ENCODE assay signal across 15 cellular contexts in genomic region chr11:117059611-117060010, GRCh38. TPM values are rescaled to one million over a fixed set of nuclear protein-coding genes. Genes with fewer than 3 reads are reported as not detected.
DNase-seq lines count a peak whose midpoint lies in the region; ATAC-seq and TF ChIP-seq lines count a peak whose summit lies in the region.
"Had no signal": no experiment of that assay in that cellular context is flagged by ENCODE, and none has a peak within 500 bp of the region (broad histone marks: within the 10 kb centered on the region; RNA-seq: fewer than 3 reads in every experiment).

No MANE protein-coding gene starts in this region.

- no peak overlapping the region for H3K4me3 Mint-ChIP-seq in natural killer cell treated with Interleukin-12 subunit alpha and Interleukin-12 subunit beta and Interleukin-15 and Interleukin-18, amount 100 ng/mL, for 72 hours
- H3K4me3 Mint-ChIP-seq in natural killer cell (no peak overlapping the region), endothelial cell (ENCODE audit: unreplicated experiment) (no peak overlapping the region)

- no peak overlapping the region for H3K9ac ChIP-seq in SK-N-MC (ENCODE audit: insufficient read length)
- H3K9ac ChIP-seq: GM23248 had no signal

- H3K36me3 Mint-ChIP-seq in natural killer cell treated with Interleukin-12 subunit alpha and Interleukin-12 subunit beta and Interleukin-15 and Interleukin-18, amount 100 ng/mL, for 72 hours, result no peaks in the 10 kb centered on the region
- no peaks in the 10 kb centered on the region for H3K36me3 Mint-ChIP-seq in natural killer cell
- H3K36me3 Mint-ChIP-seq in endothelial cell (ENCODE audit: low read depth, unreplicated experiment), result no peaks in the 10 kb centered on the region

- H3K27me3 Mint-ChIP-seq in natural killer cell treated with Interleukin-12 subunit alpha and Interleukin-12 subunit beta and Interleukin-15 and Interleukin-18, amount 100 ng/mL, for 72 hours, result no peaks in the 10 kb centered on the region
- H3K27me3 Mint-ChIP-seq in natural killer cell (ENCODE audit: low read depth in 2 of 2) (no peaks in the 10 kb centered on the region), endothelial cell (ENCODE audit: unreplicated experiment) (peaks cover 2% of the 10 kb centered on the region)

- ATAC-seq in natural killer cell treated with Interleukin-12 subunit alpha and Interleukin-12 subunit beta and Interleukin-15 and Interleukin-18, amount 100 ng/mL, for 72 hours, result no peak
- ATAC-seq in natural killer cell, result no peak
- no peak for ATAC-seq in GM19351 (IDR thresholded peaks at IDR 0.05; ENCODE audit: unreplicated experiment)

- H3K36me3 ChIP-seq in SK-N-MC (ENCODE audit: insufficient read depth, low read length), result no peaks in the 10 kb centered on the region

- H3K4me3 ChIP-seq in SK-N-MC, result no peak overlapping the region

- peaks cover 65% of the 10 kb centered on the region in 2 donors for H3K4me1 Mint-ChIP-seq in natural killer cell treated with Interleukin-12 subunit alpha and Interleukin-12 subunit beta and Interleukin-15 and Interleukin-18, amount 100 ng/mL, for 72 hours (ENCODE audit: low read depth in 2 of 2)
- H3K4me1 Mint-ChIP-seq in natural killer cell, result peaks cover 62 to 76% of the 10 kb centered on the region in 2 donors
- H3K4me1 Mint-ChIP-seq in endothelial cell (ENCODE audit: unreplicated experiment), result peaks cover 17% of the 10 kb centered on the region

- no peaks in the 10 kb centered on the region for H3K9me3 ChIP-seq in SK-N-MC (ENCODE audit: low read depth, low read length)
- H3K9me3 ChIP-seq: Caco-2 had no signal

- peak overlapping the region; percentile 82 to 96 for H3K27ac Mint-ChIP-seq in natural killer cell treated with Interleukin-12 subunit alpha and Interleukin-12 subunit beta and Interleukin-15 and Interleukin-18, amount 100 ng/mL, for 72 hours
- H3K27ac Mint-ChIP-seq in natural killer cell, result peak overlapping the region in 1 of 2 donors; percentile 4
- H3K27ac Mint-ChIP-seq in endothelial cell (ENCODE audit: unreplicated experiment), result peak overlapping the region; percentile 80

- H3K27ac ChIP-seq in SK-N-MC, result peak overlapping the region; percentile 32
- H3K27ac ChIP-seq: GM23248 had no signal

- intact Hi-C loops in natural killer cell (cut with micrococcal nuclease), result no loop called here

- TF ChIP-seq CTCF in natural killer cell (IDR thresholded peaks at IDR 0.05) (no peak), endothelial cell (IDR thresholded peaks at IDR 0.05; ENCODE audit: unreplicated experiment) (no peak)

- no peak for DNase-seq in natural killer cell treated with Interleukin-12 subunit alpha and Interleukin-12 subunit beta and Interleukin-15 and Interleukin-18, amount 100 ng/mL, for 72 hours (ENCODE audit: low spot score)
- no peak for DNase-seq in natural killer cell
- DNase-seq in SK-N-MC (ENCODE audit: low read depth, low spot score), result no peak
- no peak for DNase-seq in endothelial cell (ENCODE audit: low spot score)
- no peak for DNase-seq in NCI-H1436 treated with DMSO at 0.1 percent for 48 hours (lab: John Stamatoyannopoulos, UW)
- DNase-seq in NCI-H748 (lab: John Stamatoyannopoulos, UW; ENCODE audit: unreplicated experiment), result no peak
- DNase-seq in activated T-cell treated with anti-CD3 and anti-CD28 coated beads, Interleukin-2, amount 50 U/mL, for 1 hour, result no peak
- DNase-seq: Caco-2; GM23248; MV-4-11; NCI-H146; NCI-H2081 treated with DMSO at 0.1 percent for 48 hours; NCI-H524 treated with DMSO at 0.1 percent for 48 hours; NK-92 treated with Interleukin-12 subunit alpha and Interleukin-12 subunit beta, amount 100 ng/mL, for 24 hours had no signal

- no peaks in the 10 kb centered on the region for H3K9me3 Mint-ChIP-seq in natural killer cell treated with Interleukin-12 subunit alpha and Interleukin-12 subunit beta and Interleukin-15 and Interleukin-18, amount 100 ng/mL, for 72 hours
- H3K9me3 Mint-ChIP-seq in natural killer cell (no peaks in the 10 kb centered on the region), endothelial cell (ENCODE audit: unreplicated experiment) (no peaks in the 10 kb centered on the region)

RNA-seq across cellular contexts. Expression of gene SIK3, which starts 38.6 kb away (rescaled TPM):
- 100 to 1,000 TPM in 1 of 2 donors, 10 to 100 TPM in 1; 88.7 to 111 TPM for total RNA-seq in natural killer cell treated with Interleukin-12 subunit alpha and Interleukin-12 subunit beta and Interleukin-15 and Interleukin-18, amount 100 ng/mL, for 72 hours
- 100 to 1,000 TPM in 2 of 3 donors, 10 to 100 TPM in 1; 71.6 to 120 (median 119) TPM for total RNA-seq in natural killer cell
- total RNA-seq in endothelial cell (ENCODE audit: unreplicated experiment), result 29.4 TPM
